23 cellular contexts compared by ENCODE assay signal in the genomic region with DNA sequence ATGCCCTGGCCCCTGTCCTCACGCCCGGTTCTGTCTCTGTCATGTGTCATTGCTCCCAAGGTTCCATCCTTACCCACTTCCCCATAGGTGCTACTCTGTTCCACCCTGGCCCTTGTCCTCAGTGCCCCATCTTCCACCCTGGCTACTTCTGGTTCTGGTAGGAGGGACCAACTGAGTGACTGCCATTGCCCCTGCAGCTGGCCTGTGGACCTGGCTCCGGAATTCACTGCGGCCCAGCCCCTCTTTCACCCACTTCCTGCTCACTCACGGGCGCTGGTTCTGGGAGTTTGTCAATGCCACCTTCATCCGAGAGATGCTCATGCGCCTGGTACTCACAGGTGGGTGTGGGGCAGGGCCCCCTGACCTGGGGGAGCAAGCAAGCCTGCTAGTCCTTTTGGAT.
"Had no signal": no experiment of that assay in that cellular context is flagged by ENCODE, and none has a peak within 500 bp of the region (broad histone marks: within the 10 kb centered on the region; RNA-seq: fewer than 3 reads in every experiment).

No MANE protein-coding gene starts in this region.

- H3K9me3 Mint-ChIP-seq: activated T-helper 2 cell treated with anti-CD3 and anti-CD28 coated beads, Interferon-gamma antibody, Interleukin-2, Interleukin-4, amounts not matched to agents 10 μg/mL and 5 μg/mL and 100 μg/mL, durations not matched to agents 14 hours and 24 hours and 36 hours; central memory CD8-positive, alpha-beta T cell; neural crest cell had no signal

- ATAC-seq: activated T-cell treated with anti-CD3 and anti-CD28 coated beads, Interleukin-2, amount 50 U/mL, for 4 hours; heart left ventricle; left cardiac atrium; mucosa of descending colon; naive thymus-derived CD4-positive, alpha-beta T cell; stimulated activated naive CD8-positive, alpha-beta T cell treated with anti-CD3 and anti-CD28 coated beads, Interleukin-15, Interleukin-2, amounts not matched to agents 100 U/mL and 50 U/mL, for 24 hours; T-cell; WTC11 had no signal

- DNase-seq: activated naive CD4-positive, alpha-beta T cell; activated T-cell treated with anti-CD3 and anti-CD28 coated beads, Interleukin-2, amount 50 U/mL, for 4 hours; amniotic stem cell; heart left ventricle; islet precursor cell; mesenchymal stem cell; mucosa of descending colon; naive thymus-derived CD4-positive, alpha-beta T cell; stimulated activated CD4-positive, alpha-beta T cell treated with anti-CD3 and anti-CD28 coated beads, Interleukin-12 subunit alpha, Interleukin-12 subunit beta, amount 100 ng/mL, for 4 hours; stimulated activated CD4-positive, alpha-beta T cell treated with anti-CD3 and anti-CD28 coated beads, Interleukin-4, amount 100 ng/mL, for 4 hours; stimulated activated naive CD8-positive, alpha-beta T cell treated with anti-CD3 and anti-CD28 coated beads, Interleukin-15, Interleukin-2, amounts not matched to agents 100 U/mL and 50 U/mL, for 24 hours; T-cell had no signal

- H3K27ac Mint-ChIP-seq: activated naive CD8-positive, alpha-beta T cell; activated T-helper 2 cell treated with anti-CD3 and anti-CD28 coated beads, Interferon-gamma antibody, Interleukin-2, Interleukin-4, amounts not matched to agents 10 μg/mL and 5 μg/mL and 100 μg/mL, durations not matched to agents 14 hours and 24 hours and 36 hours; naive thymus-derived CD4-positive, alpha-beta T cell; T-cell; WTC11 had no signal

- H3K27ac ChIP-seq: breast epithelium, coronary artery, epithelial cell of prostate, prostate gland, right atrium auricular region had no signal

- H3K4me3 Mint-ChIP-seq: activated naive CD8-positive, alpha-beta T cell; activated T-cell treated with anti-CD3 and anti-CD28 coated beads, Interleukin-2, amount 50 U/mL, for 4 hours; central memory CD8-positive, alpha-beta T cell; neural crest cell; T-cell; WTC11 had no signal

- H3K4me1 Mint-ChIP-seq: central memory CD8-positive, alpha-beta T cell; T-cell had no signal

- H3K36me3 ChIP-seq: breast epithelium, heart left ventricle, prostate gland, right atrium auricular region had no signal

- H3K4me3 ChIP-seq: breast epithelium, coronary artery, heart left ventricle, mucosa of descending colon, prostate gland, right atrium auricular region had no signal

- H3K27me3 ChIP-seq: breast epithelium, heart left ventricle, right atrium auricular region had no signal

- H3K9me3 ChIP-seq: breast epithelium, prostate gland, right atrium auricular region had no signal
